8 cellular contexts compared by ENCODE assay signal in the genomic region with DNA sequence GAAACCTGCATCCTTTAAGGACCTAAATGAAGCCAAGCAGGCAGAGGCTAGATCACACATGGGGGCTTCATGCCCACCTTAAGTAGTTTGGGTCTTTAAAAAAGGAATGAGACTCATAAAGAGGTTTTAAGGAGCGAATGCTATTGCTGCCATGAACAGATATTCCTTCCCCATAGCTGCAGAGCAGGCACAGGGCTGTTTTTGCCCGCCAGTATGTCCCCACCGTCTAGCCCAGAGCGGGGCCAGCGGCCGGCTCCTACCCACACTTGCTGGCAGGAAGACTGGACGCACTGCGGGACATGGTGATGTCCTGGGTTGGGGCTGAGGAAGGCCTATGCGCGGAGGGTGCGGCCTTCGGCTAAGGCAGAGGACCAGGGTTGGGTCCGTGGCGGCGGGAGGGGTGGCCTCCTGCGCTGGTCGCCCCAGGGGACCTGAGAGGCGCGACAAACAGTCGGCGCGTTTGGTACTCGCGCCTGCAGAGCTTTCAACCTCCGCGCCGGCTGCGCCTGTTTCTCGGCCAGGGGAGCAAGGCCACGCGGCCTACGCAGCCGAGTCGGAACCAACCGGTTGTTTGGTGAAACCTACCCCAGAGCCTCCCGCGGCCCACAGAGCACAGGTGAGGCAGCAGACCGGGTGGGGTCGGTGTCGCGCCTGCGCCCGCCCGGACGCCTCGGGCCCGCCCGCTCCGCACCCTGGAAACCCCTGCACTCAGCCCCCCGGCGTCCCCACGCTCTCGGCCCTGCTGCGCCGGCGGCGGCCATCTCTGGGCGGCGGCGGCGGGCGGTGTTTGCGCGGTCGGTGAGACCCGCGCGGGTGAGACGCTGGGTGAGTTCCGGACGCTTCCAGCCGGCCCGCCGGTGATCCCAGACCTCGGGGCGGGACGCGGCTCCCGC. TPM values are rescaled to one million over a fixed set of nuclear protein-coding genes. Genes with fewer than 3 reads are reported as not detected.
DNase-seq lines count a peak whose midpoint lies in the region; ATAC-seq and TF ChIP-seq lines count a peak whose summit lies in the region.

A gene with protein sequence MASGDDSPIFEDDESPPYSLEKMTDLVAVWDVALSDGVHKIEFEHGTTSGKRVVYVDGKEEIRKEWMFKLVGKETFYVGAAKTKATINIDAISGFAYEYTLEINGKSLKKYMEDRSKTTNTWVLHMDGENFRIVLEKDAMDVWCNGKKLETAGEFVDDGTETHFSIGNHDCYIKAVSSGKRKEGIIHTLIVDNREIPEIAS (plus strand): TSS at position 450 of the 893 bp plus-strand sequence. CDS start 10,956 bp downstream, outside the sequence.

- H3K4me1 ChIP-seq in duodenal mucosa (ENCODE audit: control insufficient read depth in 1 of 2, insufficient read depth in 2 of 2, low read length in 2 of 2), result peaks cover 11 to 16% of the 10 kb centered on the region in 2 donors

- H3K9me3 ChIP-seq in duodenal mucosa (ENCODE audit: control insufficient read depth in 1 of 2, low read length in 2 of 2), result no peaks in the 10 kb centered on the region

- TF ChIP-seq CTCF in lower leg skin (IDR thresholded peaks at IDR 0.05), result no peak

- peak; percentile 66 for ATAC-seq in GM18519 (IDR thresholded peaks at IDR 0.05; ENCODE audit: low FRiP score, unreplicated experiment)
- ATAC-seq in HG03025 (IDR thresholded peaks at IDR 0.05; ENCODE audit: low FRiP score, unreplicated experiment), result peak; percentile 71

- H3K4me3 ChIP-seq in duodenal mucosa (ENCODE audit: low read depth in 1 of 2, low read length in 2 of 2) (peak within 1 kb of the TSS; percentile 83 to 91), lower leg skin (ENCODE audit: low read depth, poor library complexity, severe bottlenecking) (peak within 1 kb of the TSS; percentile 73)

- H3K27ac ChIP-seq in duodenal mucosa (ENCODE audit: low read depth, low read length), result peak within 1 kb of the TSS; percentile 75

- WGBS in lower leg skin, 2 donors, result 2% methylated on average over 47 to 55 of the region's 79 CpGs

- peak within 1 kb of the TSS; percentile 60 to 80 for H3K9ac ChIP-seq in duodenal mucosa (ENCODE audit: low read depth in 1 of 2, low read length in 2 of 2)

- TF ChIP-seq POLR2A in lower leg skin (IDR thresholded peaks at IDR 0.05), result no peak

- intact Hi-C loops in lower leg skin (cut with DNase I; ENCODE audit: low total_unique reads), result no loop called here

- DNase-seq in AG08395 (ENCODE audit: low spot score) (peak; percentile 52), NCI-H2196 (lab: John Stamatoyannopoulos, UW; ENCODE audit: unreplicated experiment) (peak; percentile 71), lower leg skin (ENCODE audit: low spot score in 2 of 2) (peak; percentile 32 to 94)
- DNase-seq in activated CD4-positive, alpha-beta T cell treated with anti-CD3 and anti-CD28 coated beads, Interleukin-2, amount 50 U/mL, for 48 hours, result peak; percentile 61 to 69
- DNase-seq in stimulated activated CD4-positive, alpha-beta T cell treated with anti-CD3 and anti-CD28 coated beads, Interleukin-4, amount 100 ng/mL, for 48 hours (ENCODE audit: low read depth in 2 of 2), result peak; percentile 42 to 43

- H3K36me3 ChIP-seq in duodenal mucosa (ENCODE audit: control insufficient read depth in 1 of 2, insufficient read depth in 2 of 2, low read length in 2 of 2), result no peaks in the 10 kb centered on the region

- no peaks in the 10 kb centered on the region for H3K27me3 ChIP-seq in duodenal mucosa (ENCODE audit: control insufficient read depth in 1 of 2, insufficient read depth in 2 of 2, low read length in 2 of 2)

RNA-seq across cellular contexts. Expression of the gene that starts here (rescaled TPM):
- total RNA-seq in lower leg skin, result 10 to 100 TPM in 1 of 4 donors, 1 to 10 TPM in 3; 5.1 to 12.5 (median 7.1) TPM

Comparison
In these comparisons a context has a peak if more than half of its experiments do, and no peak if none do; other contexts are left out.
1. Peak in every context shown above with its lines: DNase-seq, ATAC-seq, H3K4me3 ChIP-seq and H3K27ac ChIP-seq.